1 cellular context compared by ENCODE assay signal in the genomic region with DNA sequence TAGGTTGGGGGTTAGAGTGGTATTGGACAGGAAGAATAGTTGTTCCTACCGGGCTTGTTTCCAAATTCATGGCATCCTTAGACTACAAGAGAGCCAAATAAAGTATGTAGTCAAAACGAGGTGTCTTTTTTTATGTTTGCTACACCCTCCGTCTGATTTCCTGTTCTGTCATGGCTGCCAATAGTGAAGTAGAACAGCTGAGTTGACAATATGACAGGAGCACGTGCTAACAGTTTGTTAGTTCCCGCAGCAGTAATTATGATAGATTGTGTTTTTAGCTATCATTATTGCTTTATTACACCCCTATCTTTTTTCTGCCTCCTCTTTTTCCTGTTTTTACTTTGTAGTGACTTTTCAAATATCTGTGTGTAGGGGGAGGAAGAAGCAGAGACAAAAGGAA.
A peak's percentile ranks its signal among the peaks of the same experiment; 100 is the strongest.
TF ChIP-seq lines count a peak whose summit lies in the region.

No MANE protein-coding gene starts in this region.

TF ChIP-seq in IMR-90, 13 proteins besides CTCF, POLR2A, EP300 and RAD21:
- TF ChIP-seq MAFK (IDR thresholded peaks at IDR 0.05; ENCODE audit: low read depth, low read length): 0 out of 2 replicates have a peak, but pooled peaks have one; percentile 19
- TF ChIP-seq RFX5 (IDR thresholded peaks at IDR 0.05; ENCODE audit: low read depth, low read length): no peak
